In genomic region chr11:921921-922678, GRCh38 we compare ENCODE assay signal across 33 cellular contexts. TPM values are rescaled to one million over a fixed set of nuclear protein-coding genes. Genes with fewer than 3 reads are reported as not detected.
A peak's percentile ranks its signal among the peaks of the same experiment; 100 is the strongest.
DNase-seq lines count a peak whose midpoint lies in the region; ATAC-seq, FAIRE-seq and TF ChIP-seq lines count a peak whose summit lies in the region.
"Had no signal": no experiment of that assay in that cellular context is flagged by ENCODE, and none has a peak within 500 bp of the region (broad histone marks: within the 10 kb centered on the region; RNA-seq: fewer than 3 reads in every experiment).

No MANE protein-coding gene starts in this region.

- H3K18ac ChIP-seq in mesendoderm (ENCODE audit: low read length) = no peak overlapping the region

- H3K27me3 ChIP-seq in HepG2 (ENCODE audit: control insufficient read depth in 1 of 2, insufficient read depth in 2 of 2, low read length in 2 of 2) = no peaks in the 10 kb centered on the region
- no peaks in the 10 kb centered on the region for H3K27me3 ChIP-seq in right lobe of liver
- no peaks in the 10 kb centered on the region for H3K27me3 ChIP-seq in mesendoderm (ENCODE audit: insufficient read depth, low read length, poor library complexity)
- H3K27me3 ChIP-seq: BLaER1 treated with 17β-estradiol and CSF1 and Interleukin-3, amounts not matched to agents 10 nM and 100 nM; cardiac muscle cell; gastroesophageal sphincter; hepatocyte; SJSA1; tibial artery had no signal

- peak overlapping the region; percentile 40 to 65 (median 43) for H3K4me3 ChIP-seq in HepG2 (replicated peaks in 1 of 3; ENCODE audit: insufficient read depth in 1 of 3, low read depth in 2 of 3, low read length in 3 of 3)
- H3K4me3 ChIP-seq in right lobe of liver = no peak overlapping the region
- H3K4me3 ChIP-seq in mesendoderm (ENCODE audit: low read length) = no peak overlapping the region
- H3K4me3 ChIP-seq in foreskin fibroblast (ENCODE audit: low read depth in 1 of 2, low read length in 2 of 2) = no peak overlapping the region
- H3K4me3 ChIP-seq: BLaER1 treated with 17β-estradiol and CSF1 and Interleukin-3, amounts not matched to agents 10 nM and 100 nM; cardiac muscle cell; gastroesophageal sphincter; hepatocyte; SJSA1; skin epidermis; tibial artery had no signal

- H3K4me1 ChIP-seq in HepG2 (ENCODE audit: insufficient read depth, low read length) (peaks cover 66% of the 10 kb centered on the region), right lobe of liver (peaks cover 0 to 7% (median 0%) of the 10 kb centered on the region in 4 donors), mesendoderm (ENCODE audit: control insufficient read depth, low read depth, low read length) (no peaks in the 10 kb centered on the region)

- BruUV-seq in HepG2 (replicated peaks; lab: Mats Ljungman, UMichigan) = no TSS peak

- H3K9ac ChIP-seq in HepG2 (ENCODE audit: insufficient read depth, low read depth, low read length) (peak overlapping the region; percentile 46), mesendoderm (ENCODE audit: low read length) (no peak overlapping the region)
- H3K9ac ChIP-seq: BLaER1 treated with 17β-estradiol and CSF1 and Interleukin-3, amounts not matched to agents 10 nM and 100 nM had no signal

- no peak overlapping the region for H3K4ac ChIP-seq in mesendoderm (ENCODE audit: low read depth, low read length)

- no peak overlapping the region for H4K8ac ChIP-seq in mesendoderm (ENCODE audit: low read depth, low read length)

- ATAC-seq in HepG2 = peak; percentile 47
- no peak for ATAC-seq in right lobe of liver
- no peak for ATAC-seq in HG03039 (IDR thresholded peaks at IDR 0.05; ENCODE audit: unreplicated experiment)
- ATAC-seq: activated CD4-positive, CD25-positive, alpha-beta regulatory T cell treated with anti-CD3 and anti-CD28 coated beads, Interleukin-2, amount 50 U/mL, for 24 hours; activated naive CD4-positive, alpha-beta T cell treated with anti-CD3 and anti-CD28 coated beads, Interleukin-2, amount 50 U/mL, for 72 hours; activated T-helper 17 cell treated with anti-CD3 and anti-CD28 coated beads, Interleukin-2, amount 50 U/mL, for 72 hours; gastroesophageal sphincter; left colon; stimulated activated naive CD8-positive, alpha-beta T cell treated with anti-CD3 and anti-CD28 coated beads, Interleukin-15, amount 100 ng/mL, for 72 hours; T-cell had no signal

- intact Hi-C loops in HepG2 (cut with micrococcal nuclease; ENCODE audit: unreplicated experiment) = loop anchor here (1.0 kb wide), 1 partner anchor 37 kb away; no protein-coding TSS in a partner anchor
- intact Hi-C loops in right lobe of liver (cut with DNase I) = no loop called here

- no peak for TF ChIP-seq RAD21 in HepG2 (CRISPR knock-in tag; IDR thresholded peaks at IDR 0.05)

- peaks cover 9% of the 10 kb centered on the region for H3K79me2 ChIP-seq in HepG2 (ENCODE audit: insufficient read depth, low read length)
- H3K79me2 ChIP-seq in mesendoderm (ENCODE audit: control insufficient read depth, insufficient read depth, low read length) = peaks cover 8% of the 10 kb centered on the region

- TF ChIP-seq POLR2A in HepG2 (IDR thresholded peaks at IDR 0.05; ENCODE audit: insufficient read depth in 1 of 2, low read depth in 2 of 2, low read length in 2 of 2) (no peak), right lobe of liver (IDR thresholded peaks at IDR 0.05) (no peak)

- FAIRE-seq in HepG2 (lab: Jason Lieb, UNC) = no peak
- FAIRE-seq: endometrium, GM18507, RCC 7860 had no signal

- TF ChIP-seq EP300 in HepG2 (IDR thresholded peaks at IDR 0.05; ENCODE audit: low read depth in 2 of 2, low read length in 2 of 2) (no peak), HepG2 (CRISPR knock-in tag; IDR thresholded peaks at IDR 0.05; ENCODE audit: borderline replicate concordance) (no peak)

- H3K36me3 ChIP-seq in HepG2 (replicated peaks in 1 of 2; ENCODE audit: control insufficient read depth in 1 of 2, insufficient read depth in 2 of 2, low read length in 2 of 2) (no peaks in the 10 kb centered on the region; a peak in 1 of 5 replicates), right lobe of liver (no peaks in the 10 kb centered on the region), mesendoderm (ENCODE audit: control insufficient read depth, insufficient read depth, low read length) (no peaks in the 10 kb centered on the region)
- H3K36me3 ChIP-seq: gastroesophageal sphincter, SJSA1, tibial artery had no signal

- CTCF ChIA-PET in HepG2 (lab: Yijun Ruan, JAX; ENCODE audit: low intra/inter-chr PET ratio, low total read pairs) (no interaction called here), RWPE1 (lab: Yijun Ruan, JAX) (interaction anchor here (0.6 kb wide), 1 partner anchor 911 kb away, joined by 4 read pairs; no protein-coding TSS in a partner anchor)

- no peak overlapping the region for H2BK120ac ChIP-seq in mesendoderm (ENCODE audit: low read depth, low read length)

- peaks cover 6% of the 10 kb centered on the region for H3K79me1 ChIP-seq in mesendoderm (ENCODE audit: low read length)

- DNase-seq in HepG2 (ENCODE audit: low spot score) (no peak), right lobe of liver (no peak), RWPE1 (ENCODE audit: low spot score) (no peak), mesendoderm (no peak), foreskin fibroblast (no peak), NOMO-1 (lab: John Stamatoyannopoulos, UW; ENCODE audit: unreplicated experiment in 2 of 2) (no peak)
- DNase-seq: ACHN; activated CD4-positive, alpha-beta memory T cell treated with anti-CD3 and anti-CD28 coated beads, Interleukin-2, amount 10 ng/mL, durations not matched to agents 7 days and 5 days; Calu3; Kasumi-1; left colon; MV-4-11; NCI-H1694 treated with DMSO at 0.1 percent for 48 hours; NCI-H2171 treated with DMSO at 0.1 percent for 48 hours; NCI-H526 treated with DMSO at 0.1 percent for 48 hours; nucleus accumbens; stimulated activated CD8-positive, alpha-beta memory T cell treated with anti-CD3 and anti-CD28 coated beads, Interleukin-4, amount 100 ng/mL, for 48 hours; stimulated activated naive CD8-positive, alpha-beta T cell treated with anti-CD3 and anti-CD28 coated beads, Interleukin-15, amount 100 ng/mL, for 72 hours; T-cell; tibial artery had no signal

- 0% methylated on average over 4 of the region's 15 CpGs for WGBS in HepG2 (ENCODE audit: low lambda C conversion rate)
- 80% methylated on average over 2 of the region's 15 CpGs for WGBS in right lobe of liver (ENCODE audit: insufficient coverage, low coverage, low lambda C conversion rate, missing lambda C conversion rate)
- WGBS in mesendoderm (ENCODE audit: extremely low coverage, insufficient coverage, low lambda C conversion rate) = no CpG with 5 or more reads among the region's 15 CpGs

- H2BK5ac ChIP-seq in mesendoderm (ENCODE audit: low read length) = no peak overlapping the region

- H3K9me3 ChIP-seq in HepG2 (ENCODE audit: low read length) (no peaks in the 10 kb centered on the region), right lobe of liver (no peaks in the 10 kb centered on the region)
- H3K9me3 ChIP-seq: BLaER1 treated with 17β-estradiol and CSF1 and Interleukin-3, amounts not matched to agents 10 nM and 100 nM; gastroesophageal sphincter; SJSA1; tibial artery had no signal

- H4K20me1 ChIP-seq in HepG2 (ENCODE audit: insufficient read depth, low read length) = no peaks in the 10 kb centered on the region; the same call in 1 of the 2 replicates

- in situ Hi-C loops in HepG2 (cut with HindIII; ENCODE audit: extremely low pct_ligation_motif_present, low pct_unique_long_range_greater_than_20kb) = no loop called here

- TF ChIP-seq CTCF in HepG2 (CRISPR knock-in tag; IDR thresholded peaks at IDR 0.05) (peak; percentile 2; the same call in 1 of the 2 replicates), right lobe of liver (IDR thresholded peaks at IDR 0.05) (no peak), RWPE1 (conservative IDR thresholded peaks at IDR 0.05; ENCODE audit: low read depth) (no peak), foreskin fibroblast (IDR thresholded peaks at IDR 0.05; ENCODE audit: low read depth, low read length) (no peak)

- H3K56ac ChIP-seq in mesendoderm (ENCODE audit: low read length) = peak overlapping the region; percentile 15

- no peak overlapping the region for H3K23ac ChIP-seq in mesendoderm (ENCODE audit: low read length)

- peak overlapping the region; percentile 96 for H3K4me2 ChIP-seq in HepG2 (ENCODE audit: low read depth, low read length)
- H3K4me2 ChIP-seq in mesendoderm (ENCODE audit: low read length) = no peak overlapping the region
- H3K4me2 ChIP-seq: BLaER1 treated with 17β-estradiol and CSF1 and Interleukin-3, amounts not matched to agents 10 nM and 100 nM; hepatocyte had no signal

- H3K27ac ChIP-seq in HepG2 (ENCODE audit: extremely low read length, insufficient read depth, low read length) = peak overlapping the region; percentile 23
- H3K27ac ChIP-seq in right lobe of liver = no peak overlapping the region
- H3K27ac ChIP-seq in RWPE1 = peak overlapping the region; percentile 45
- no peak overlapping the region for H3K27ac ChIP-seq in mesendoderm (ENCODE audit: low read depth, low read length)
- H3K27ac ChIP-seq: BLaER1 treated with 17β-estradiol and CSF1 and Interleukin-3, amounts not matched to agents 10 nM and 100 nM; cardiac muscle cell; gastroesophageal sphincter; hepatocyte; SJSA1; skin epidermis; tibial artery had no signal

- H4K5ac ChIP-seq in mesendoderm (ENCODE audit: low read length) = no peak overlapping the region

- H2AFZ ChIP-seq in HepG2 (ENCODE audit: low read length) = peak overlapping the region; percentile 17
- H2AFZ ChIP-seq: hepatocyte had no signal

- no peak overlapping the region for H2BK15ac ChIP-seq in mesendoderm (replicated peaks; ENCODE audit: low read depth)

- no peak overlapping the region for H2AK5ac ChIP-seq in mesendoderm (ENCODE audit: low read length)

- POLR2A ChIA-PET in HepG2 (lab: Yijun Ruan, JAX) (interaction anchor here (1.1 to 2.1 kb wide), 5 partner anchors 11 to 84 kb away, joined by 3 to 20 read pairs (median 9); partner anchors contain the start of gene CHID1), RWPE1 (lab: Yijun Ruan, JAX; ENCODE audit: low non-redundant PET) (no interaction called here)

RNA-seq across cellular contexts. Expression of gene AP2A2, which starts 3.6 kb away (rescaled TPM):
- total RNA-seq in HepG2 (2016; rRNA removed; fragmentation: Illumina TruSeq; extraction: Trizol) = 25.7 and 25.9 TPM in 2 replicates
- 22.1 and 25.6 TPM in 2 replicates for total RNA-seq in HepG2 (2016; cell fraction: cytosol; rRNA removed; fragmentation: Illumina TruSeq; extraction: Trizol; ENCODE audit: low read depth)
- total RNA-seq in HepG2 (2016; cell fraction: insoluble cytoplasmic fraction; rRNA removed; fragmentation: Illumina TruSeq; extraction: Trizol) = 21.5 and 27.6 TPM in 2 replicates
- 26.2 and 26.6 TPM in 2 replicates for total RNA-seq in HepG2 (2016; cell fraction: membrane; rRNA removed; fragmentation: Illumina TruSeq; extraction: Trizol)
- total RNA-seq in HepG2 (2016; cell fraction: nucleus; rRNA removed; fragmentation: Illumina TruSeq; extraction: Trizol) = 26.6 and 31.5 TPM in 2 replicates
- 74.5 and 75.7 TPM in 2 replicates for polyA plus RNA-seq in HepG2 (2011; rRNA removed)
- polyA plus RNA-seq in HepG2 (2011; cell fraction: cytosol; rRNA removed) = 39.6 and 44.6 TPM in 2 replicates
- polyA plus RNA-seq in HepG2 (2011; cell fraction: nucleus; rRNA removed) = 182 and 223 TPM in 2 replicates
- polyA plus RNA-seq in HepG2 (2012) = 56.1 and 60.7 TPM in 2 replicates
- 7.3 and 8.2 TPM in 2 replicates for polyA plus RNA-seq in HepG2 (2016; cell fraction: cytosol; fragmentation: Illumina TruSeq; extraction: Trizol; ENCODE audit: low read depth)
- polyA plus RNA-seq in HepG2 (2016; cell fraction: insoluble cytoplasmic fraction; fragmentation: Illumina TruSeq; extraction: Trizol; ENCODE audit: low read depth) = 31.3 and 36.3 TPM in 2 replicates
- 16.2 and 21.0 TPM in 2 replicates for polyA plus RNA-seq in HepG2 (2016; cell fraction: membrane; fragmentation: Illumina TruSeq; extraction: Trizol; ENCODE audit: low read depth)
- 75.2 and 92.2 TPM in 2 replicates for polyA plus RNA-seq in HepG2 (2016; cell fraction: nucleus; fragmentation: Illumina TruSeq; extraction: Trizol; ENCODE audit: insufficient read depth, low read depth)
- polyA minus RNA-seq in HepG2 (2011; rRNA and poly(A)+ RNA removed; ENCODE audit: low replicate concordance) = 90.1 and 145 TPM in 2 replicates
- polyA minus RNA-seq in HepG2 (2011; cell fraction: cytosol; rRNA and poly(A)+ RNA removed) = 78.0 and 102 TPM in 2 replicates
- polyA minus RNA-seq in HepG2 (2011; cell fraction: nucleus; rRNA and poly(A)+ RNA removed) = 65.8 and 74.2 TPM in 2 replicates
- total RNA-seq in right lobe of liver = 10 to 100 TPM; 41.4 to 66.7 (median 53.8) TPM
- 39.0 TPM for polyA plus RNA-seq in mesendoderm (2013, experiment 1 of 2)
- 38.3 TPM for polyA plus RNA-seq in mesendoderm (2013, experiment 2 of 2)

RNA-seq across cellular contexts. Expression of gene CHID1, which starts 11.5 kb away (rescaled TPM):
- total RNA-seq in HepG2 (2016; rRNA removed; fragmentation: Illumina TruSeq; extraction: Trizol) (39.6 and 65.1 TPM in 2 replicates), right lobe of liver (100 to 1,000 TPM in 1 of 6 experiments, 10 to 100 TPM in 5; 61.1 to 157 (median 78.7) TPM)
- 33.8 and 46.6 TPM in 2 replicates for total RNA-seq in HepG2 (2016; cell fraction: cytosol; rRNA removed; fragmentation: Illumina TruSeq; extraction: Trizol; ENCODE audit: low read depth)
- 38.9 and 71.7 TPM in 2 replicates for total RNA-seq in HepG2 (2016; cell fraction: insoluble cytoplasmic fraction; rRNA removed; fragmentation: Illumina TruSeq; extraction: Trizol)
- 45.9 and 51.6 TPM in 2 replicates for total RNA-seq in HepG2 (2016; cell fraction: membrane; rRNA removed; fragmentation: Illumina TruSeq; extraction: Trizol)
- 60.6 and 61.3 TPM in 2 replicates for total RNA-seq in HepG2 (2016; cell fraction: nucleus; rRNA removed; fragmentation: Illumina TruSeq; extraction: Trizol)
- 93.6 and 102 TPM in 2 replicates for polyA plus RNA-seq in HepG2 (2011; rRNA removed)
- 113 and 124 TPM in 2 replicates for polyA plus RNA-seq in HepG2 (2011; cell fraction: cytosol; rRNA removed)
- polyA plus RNA-seq in HepG2 (2011; cell fraction: nucleus; rRNA removed) = 70.7 and 76.1 TPM in 2 replicates
- polyA plus RNA-seq in HepG2 (2012) = 49.7 and 66.2 TPM in 2 replicates
- 34.4 and 49.9 TPM in 2 replicates for polyA plus RNA-seq in HepG2 (2016; cell fraction: cytosol; fragmentation: Illumina TruSeq; extraction: Trizol; ENCODE audit: low read depth)
- 41.0 and 42.5 TPM in 2 replicates for polyA plus RNA-seq in HepG2 (2016; cell fraction: insoluble cytoplasmic fraction; fragmentation: Illumina TruSeq; extraction: Trizol; ENCODE audit: low read depth)
- 38.3 and 51.4 TPM in 2 replicates for polyA plus RNA-seq in HepG2 (2016; cell fraction: membrane; fragmentation: Illumina TruSeq; extraction: Trizol; ENCODE audit: low read depth)
- polyA plus RNA-seq in HepG2 (2016; cell fraction: nucleus; fragmentation: Illumina TruSeq; extraction: Trizol; ENCODE audit: insufficient read depth, low read depth) = 96.7 and 105 TPM in 2 replicates
- polyA minus RNA-seq in HepG2 (2011; rRNA and poly(A)+ RNA removed; ENCODE audit: low replicate concordance) = 40.3 and 91.1 TPM in 2 replicates
- 32.6 and 33.2 TPM in 2 replicates for polyA minus RNA-seq in HepG2 (2011; cell fraction: cytosol; rRNA and poly(A)+ RNA removed)
- 25.8 and 26.1 TPM in 2 replicates for polyA minus RNA-seq in HepG2 (2011; cell fraction: nucleus; rRNA and poly(A)+ RNA removed)
- polyA plus RNA-seq in mesendoderm (2013, experiment 1 of 2) = 43.2 TPM
- 41.3 TPM for polyA plus RNA-seq in mesendoderm (2013, experiment 2 of 2)

Comparison
In these comparisons a context has a peak if more than half of its experiments do, and no peak if none do; other contexts are left out.
1. H3K27ac ChIP-seq: peak in HepG2 (single experiment) and RWPE1 (single experiment); none in right lobe of liver (0 of 3) and mesendoderm (single experiment).
2. H3K4me3 ChIP-seq: peak in HepG2 (3 of 3); none in right lobe of liver (0 of 3), mesendoderm (single experiment) and foreskin fibroblast (0 of 2).